Comparison of ENCODE assay signal across 11 cellular contexts in the genomic region with DNA sequence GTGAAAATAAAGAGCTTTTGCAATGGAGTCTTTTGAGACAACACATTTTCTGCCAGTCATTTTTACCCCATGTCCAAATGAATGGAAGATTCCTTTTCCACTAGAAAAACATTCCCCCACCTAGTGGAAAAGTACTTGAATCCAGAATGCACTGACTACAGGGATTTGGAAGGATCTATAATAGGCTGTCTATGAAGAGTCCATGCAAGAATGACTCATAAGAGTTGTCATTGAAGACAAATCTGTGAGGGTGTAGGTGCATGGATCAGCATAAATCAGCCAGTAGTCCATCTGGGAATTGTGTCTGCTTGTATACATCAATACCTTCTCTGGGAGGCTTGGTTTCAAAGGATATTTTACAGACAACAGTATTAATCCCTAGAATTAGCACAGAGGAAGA. TPM values are rescaled to one million over a fixed set of nuclear protein-coding genes. Genes with fewer than 3 reads are reported as not detected.
DNase-seq lines count a peak whose midpoint lies in the region.
"Had no signal": no experiment of that assay in that cellular context is flagged by ENCODE, and none has a peak within 500 bp of the region (broad histone marks: within the 10 kb centered on the region; RNA-seq: fewer than 3 reads in every experiment).

No MANE protein-coding gene starts in this region.

- peak; percentile 52 for DNase-seq in HCEC 1CT
- DNase-seq in SK-MEL-5 (ENCODE audit: low read depth, low spot score): peak; percentile 77
- peak; percentile 62 for DNase-seq in foreskin melanocyte
- peak; percentile 74 for DNase-seq in stromal cell of bone marrow (ENCODE audit: low read depth)
- no peak for DNase-seq in OCI-M1 (lab: John Stamatoyannopoulos, UW)
- DNase-seq in cardiac septum (ENCODE audit: low spot score): no peak
- no peak for DNase-seq in activated gamma-delta T cell treated with Interleukin-2 at 50 U/mL for 16 hours
- DNase-seq: activated CD8-positive, alpha-beta memory T cell treated with anti-CD3 and anti-CD28 coated beads, Interleukin-2, amount 10 ng/mL, durations not matched to agents 7 days and 5 days; dermis blood vessel endothelial cell; NCI-H1436 treated with DMSO at 0.1 percent for 48 hours; NCI-H510A had no signal

- in situ Hi-C loops in SK-MEL-5 (cut with HindIII; ENCODE audit: low pct_unique_long_range_greater_than_20kb, low sequenced_read_pairs): no loop called here

- intact Hi-C loops in cardiac septum (cut with DNase I): no loop called here

RNA-seq across cellular contexts. Expression of a gene that starts 32.5 kb away (rescaled TPM):
- total RNA-seq in SK-MEL-5 (2014; rRNA removed; shearing (Covaris generic)): 37.0 and 39.4 TPM in 2 replicates
- 18.2 and 26.2 TPM in 2 replicates for polyA plus RNA-seq in SK-MEL-5 (2015; cell fraction: cytosol; rRNA removed)
- polyA plus RNA-seq in SK-MEL-5 (2015; cell fraction: nucleus; rRNA removed): 26.5 and 36.8 TPM in 2 replicates
- total RNA-seq in cardiac septum: 24.3 TPM

Comparison
In these comparisons a context has a peak if more than half of its experiments do, and no peak if none do; other contexts are left out.
1. DNase-seq: peak in HCEC 1CT (single experiment), SK-MEL-5 (single experiment), foreskin melanocyte (single experiment) and stromal cell of bone marrow (single experiment); none in OCI-M1 (single experiment), cardiac septum (single experiment) and activated gamma-delta T cell treated with Interleukin-2 at 50 U/mL for 16 hours (single experiment).